ENCODE assay signal across 1 cellular context in the genomic region with DNA sequence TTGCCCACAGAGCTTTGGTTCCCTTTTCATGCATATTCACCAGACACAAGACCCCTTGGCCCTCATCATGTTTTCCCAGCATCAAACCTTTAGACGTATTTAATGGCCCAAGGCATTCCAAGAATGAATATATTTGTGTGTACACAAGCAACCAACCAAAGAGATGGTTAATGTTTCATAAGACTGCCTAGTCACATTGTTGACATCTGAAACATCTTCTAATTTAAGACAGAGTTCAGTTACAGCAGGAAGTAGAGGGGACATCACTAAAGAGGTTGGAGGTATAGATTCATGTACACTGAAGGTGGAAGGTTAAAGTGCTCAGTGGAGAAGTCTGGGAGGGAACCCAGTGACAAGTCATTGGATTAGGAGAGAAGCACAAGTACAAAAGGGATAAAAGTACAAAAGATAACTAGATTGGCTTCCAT.
TF ChIP-seq lines count a peak whose summit lies in the region.

No MANE protein-coding gene starts in this region.

TF ChIP-seq in A549, 52 proteins besides CTCF, POLR2A, EP300 and RAD21 (continued from another document):
- TF ChIP-seq, protein P1, sequence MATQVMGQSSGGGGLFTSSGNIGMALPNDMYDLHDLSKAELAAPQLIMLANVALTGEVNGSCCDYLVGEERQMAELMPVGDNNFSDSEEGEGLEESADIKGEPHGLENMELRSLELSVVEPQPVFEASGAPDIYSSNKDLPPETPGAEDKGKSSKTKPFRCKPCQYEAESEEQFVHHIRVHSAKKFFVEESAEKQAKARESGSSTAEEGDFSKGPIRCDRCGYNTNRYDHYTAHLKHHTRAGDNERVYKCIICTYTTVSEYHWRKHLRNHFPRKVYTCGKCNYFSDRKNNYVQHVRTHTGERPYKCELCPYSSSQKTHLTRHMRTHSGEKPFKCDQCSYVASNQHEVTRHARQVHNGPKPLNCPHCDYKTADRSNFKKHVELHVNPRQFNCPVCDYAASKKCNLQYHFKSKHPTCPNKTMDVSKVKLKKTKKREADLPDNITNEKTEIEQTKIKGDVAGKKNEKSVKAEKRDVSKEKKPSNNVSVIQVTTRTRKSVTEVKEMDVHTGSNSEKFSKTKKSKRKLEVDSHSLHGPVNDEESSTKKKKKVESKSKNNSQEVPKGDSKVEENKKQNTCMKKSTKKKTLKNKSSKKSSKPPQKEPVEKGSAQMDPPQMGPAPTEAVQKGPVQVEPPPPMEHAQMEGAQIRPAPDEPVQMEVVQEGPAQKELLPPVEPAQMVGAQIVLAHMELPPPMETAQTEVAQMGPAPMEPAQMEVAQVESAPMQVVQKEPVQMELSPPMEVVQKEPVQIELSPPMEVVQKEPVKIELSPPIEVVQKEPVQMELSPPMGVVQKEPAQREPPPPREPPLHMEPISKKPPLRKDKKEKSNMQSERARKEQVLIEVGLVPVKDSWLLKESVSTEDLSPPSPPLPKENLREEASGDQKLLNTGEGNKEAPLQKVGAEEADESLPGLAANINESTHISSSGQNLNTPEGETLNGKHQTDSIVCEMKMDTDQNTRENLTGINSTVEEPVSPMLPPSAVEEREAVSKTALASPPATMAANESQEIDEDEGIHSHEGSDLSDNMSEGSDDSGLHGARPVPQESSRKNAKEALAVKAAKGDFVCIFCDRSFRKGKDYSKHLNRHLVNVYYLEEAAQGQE (IDR thresholded peaks at IDR 0.05), result no peak
- peak; percentile 77; the same call in 1 of the 2 replicates for TF ChIP-seq EHF (CRISPR knock-in tag; IDR thresholded peaks at IDR 0.05)
- TF ChIP-seq CBX2 (IDR thresholded peaks at IDR 0.05; ENCODE audit: borderline replicate concordance, low read depth), result no peak
- TF ChIP-seq ZNF302 (CRISPR knock-in tag; IDR thresholded peaks at IDR 0.05), result 0 out of 2 replicates have a peak, but pooled peaks have one; percentile 32
- TF ChIP-seq HDAC2 (IDR thresholded peaks at IDR 0.05), result no peak
- TF ChIP-seq RCOR1 (IDR thresholded peaks at IDR 0.05; ENCODE audit: low read depth, low read length), result no peak
- TF ChIP-seq EHMT2 (IDR thresholded peaks at IDR 0.05; ENCODE audit: low read depth), result no peak; the same call in 1 of the 2 replicates
- no peak for TF ChIP-seq MAZ (IDR thresholded peaks at IDR 0.05; ENCODE audit: borderline replicate concordance, low read depth, low read length)
- no peak for TF ChIP-seq MYC (IDR thresholded peaks at IDR 0.05; ENCODE audit: borderline replicate concordance, low read length)
- peak; percentile 54 for TF ChIP-seq MAFK (IDR thresholded peaks at IDR 0.05; ENCODE audit: partially characterized antibody)
- TF ChIP-seq, protein P2, sequence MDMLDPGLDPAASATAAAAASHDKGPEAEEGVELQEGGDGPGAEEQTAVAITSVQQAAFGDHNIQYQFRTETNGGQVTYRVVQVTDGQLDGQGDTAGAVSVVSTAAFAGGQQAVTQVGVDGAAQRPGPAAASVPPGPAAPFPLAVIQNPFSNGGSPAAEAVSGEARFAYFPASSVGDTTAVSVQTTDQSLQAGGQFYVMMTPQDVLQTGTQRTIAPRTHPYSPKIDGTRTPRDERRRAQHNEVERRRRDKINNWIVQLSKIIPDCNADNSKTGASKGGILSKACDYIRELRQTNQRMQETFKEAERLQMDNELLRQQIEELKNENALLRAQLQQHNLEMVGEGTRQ (IDR thresholded peaks at IDR 0.05), result no peak
- TF ChIP-seq TP53 (CRISPR knock-in tag; IDR thresholded peaks at IDR 0.05), result no peak
- TF ChIP-seq, protein P3, sequence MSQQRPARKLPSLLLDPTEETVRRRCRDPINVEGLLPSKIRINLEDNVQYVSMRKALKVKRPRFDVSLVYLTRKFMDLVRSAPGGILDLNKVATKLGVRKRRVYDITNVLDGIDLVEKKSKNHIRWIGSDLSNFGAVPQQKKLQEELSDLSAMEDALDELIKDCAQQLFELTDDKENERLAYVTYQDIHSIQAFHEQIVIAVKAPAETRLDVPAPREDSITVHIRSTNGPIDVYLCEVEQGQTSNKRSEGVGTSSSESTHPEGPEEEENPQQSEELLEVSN (IDR thresholded peaks at IDR 0.05; ENCODE audit: borderline replicate concordance, low read depth), result no peak
- TF ChIP-seq ZFP36 (IDR thresholded peaks at IDR 0.05; ENCODE audit: borderline replicate concordance, partially characterized antibody), result no peak
- TF ChIP-seq ZSCAN20 (CRISPR knock-in tag; IDR thresholded peaks at IDR 0.05), result no peak
- TF ChIP-seq, protein P4, sequence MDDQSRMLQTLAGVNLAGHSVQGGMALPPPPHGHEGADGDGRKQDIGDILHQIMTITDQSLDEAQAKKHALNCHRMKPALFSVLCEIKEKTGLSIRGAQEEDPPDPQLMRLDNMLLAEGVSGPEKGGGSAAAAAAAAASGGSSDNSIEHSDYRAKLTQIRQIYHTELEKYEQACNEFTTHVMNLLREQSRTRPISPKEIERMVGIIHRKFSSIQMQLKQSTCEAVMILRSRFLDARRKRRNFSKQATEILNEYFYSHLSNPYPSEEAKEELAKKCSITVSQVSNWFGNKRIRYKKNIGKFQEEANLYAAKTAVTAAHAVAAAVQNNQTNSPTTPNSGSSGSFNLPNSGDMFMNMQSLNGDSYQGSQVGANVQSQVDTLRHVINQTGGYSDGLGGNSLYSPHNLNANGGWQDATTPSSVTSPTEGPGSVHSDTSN (IDR thresholded peaks at IDR 0.05), result peak; percentile 61; the same call in 1 of the 2 replicates
- TF ChIP-seq CBX8 (IDR thresholded peaks at IDR 0.05), result no peak
- no peak for TF ChIP-seq RFX5 (IDR thresholded peaks at IDR 0.05)
- TF ChIP-seq, protein P5, sequence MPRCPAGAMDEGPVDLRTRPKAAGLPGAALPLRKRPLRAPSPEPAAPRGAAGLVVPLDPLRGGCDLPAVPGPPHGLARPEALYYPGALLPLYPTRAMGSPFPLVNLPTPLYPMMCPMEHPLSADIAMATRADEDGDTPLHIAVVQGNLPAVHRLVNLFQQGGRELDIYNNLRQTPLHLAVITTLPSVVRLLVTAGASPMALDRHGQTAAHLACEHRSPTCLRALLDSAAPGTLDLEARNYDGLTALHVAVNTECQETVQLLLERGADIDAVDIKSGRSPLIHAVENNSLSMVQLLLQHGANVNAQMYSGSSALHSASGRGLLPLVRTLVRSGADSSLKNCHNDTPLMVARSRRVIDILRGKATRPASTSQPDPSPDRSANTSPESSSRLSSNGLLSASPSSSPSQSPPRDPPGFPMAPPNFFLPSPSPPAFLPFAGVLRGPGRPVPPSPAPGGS (IDR thresholded peaks at IDR 0.05), result peak; percentile 55; the same call in 1 of the 3 replicates
- no peak for TF ChIP-seq CHD2 (IDR thresholded peaks at IDR 0.05; ENCODE audit: low read length, partially characterized antibody)
- no peak for TF ChIP-seq NR3C1 (IDR thresholded peaks at IDR 0.05)
- TF ChIP-seq FOXS1 (CRISPR knock-in tag; IDR thresholded peaks at IDR 0.05), result peak; percentile 62; the same call in 1 of the 2 replicates
- no peak for TF ChIP-seq NPAS2 (CRISPR knock-in tag; IDR thresholded peaks at IDR 0.05; ENCODE audit: borderline replicate concordance)
- TF ChIP-seq, protein P6, sequence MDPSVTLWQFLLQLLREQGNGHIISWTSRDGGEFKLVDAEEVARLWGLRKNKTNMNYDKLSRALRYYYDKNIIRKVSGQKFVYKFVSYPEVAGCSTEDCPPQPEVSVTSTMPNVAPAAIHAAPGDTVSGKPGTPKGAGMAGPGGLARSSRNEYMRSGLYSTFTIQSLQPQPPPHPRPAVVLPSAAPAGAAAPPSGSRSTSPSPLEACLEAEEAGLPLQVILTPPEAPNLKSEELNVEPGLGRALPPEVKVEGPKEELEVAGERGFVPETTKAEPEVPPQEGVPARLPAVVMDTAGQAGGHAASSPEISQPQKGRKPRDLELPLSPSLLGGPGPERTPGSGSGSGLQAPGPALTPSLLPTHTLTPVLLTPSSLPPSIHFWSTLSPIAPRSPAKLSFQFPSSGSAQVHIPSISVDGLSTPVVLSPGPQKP (IDR thresholded peaks at IDR 0.05; ENCODE audit: low read depth, low read length), result no peak
- TF ChIP-seq, protein P7, sequence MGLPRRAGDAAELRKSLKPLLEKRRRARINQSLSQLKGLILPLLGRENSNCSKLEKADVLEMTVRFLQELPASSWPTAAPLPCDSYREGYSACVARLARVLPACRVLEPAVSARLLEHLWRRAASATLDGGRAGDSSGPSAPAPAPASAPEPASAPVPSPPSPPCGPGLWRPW (IDR thresholded peaks at IDR 0.05), result no peak
- no peak for TF ChIP-seq SREBF2 (IDR thresholded peaks at IDR 0.05)
- TF ChIP-seq KDM5A (IDR thresholded peaks at IDR 0.05), result no peak
- no peak for TF ChIP-seq PHF8 (IDR thresholded peaks at IDR 0.05; ENCODE audit: borderline replicate concordance, low read depth)
